19 cellular contexts compared by ENCODE assay signal in the genomic region with DNA sequence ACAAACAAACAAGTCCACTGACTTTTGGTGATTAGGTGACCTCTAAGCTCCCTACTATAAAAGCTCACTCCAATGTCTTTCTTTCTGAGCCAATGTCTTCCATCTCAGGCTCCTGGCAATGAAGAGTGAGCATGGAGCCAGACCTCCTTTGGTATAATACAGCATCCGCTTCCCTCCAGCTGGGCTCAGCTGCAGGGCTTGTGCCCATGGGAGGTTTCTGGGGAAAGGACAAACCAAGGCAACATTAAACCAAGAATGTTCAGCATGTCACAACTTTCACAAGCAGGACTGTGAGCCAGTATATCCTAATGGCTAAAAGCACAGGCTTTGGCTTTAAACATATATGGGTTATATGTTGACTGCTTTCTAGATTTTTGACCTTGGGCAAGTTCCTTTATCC. TPM values are rescaled to one million over a fixed set of nuclear protein-coding genes. Genes with fewer than 3 reads are reported as not detected.
DNase-seq lines count a peak whose midpoint lies in the region; ATAC-seq, FAIRE-seq and TF ChIP-seq lines count a peak whose summit lies in the region.
"Had no signal": no experiment of that assay in that cellular context is flagged by ENCODE, and none has a peak within 500 bp of the region (broad histone marks: within the 10 kb centered on the region; RNA-seq: fewer than 3 reads in every experiment).

No MANE protein-coding gene starts in this region.

- H3K4me1 ChIP-seq in K562 (replicated peaks in 1 of 2; ENCODE audit: control insufficient read depth in 2 of 2, insufficient read depth in 2 of 2, low read length in 2 of 2) = no peaks in the 10 kb centered on the region; a peak in 1 of 5 replicates
- H3K4me1 ChIP-seq in left ventricle myocardium inferior = no peaks in the 10 kb centered on the region
- H3K4me1 ChIP-seq in gastrocnemius medialis = no peaks in the 10 kb centered on the region
- H3K4me1 ChIP-seq in GM23338 (ENCODE audit: insufficient read depth) = peaks cover 11% of the 10 kb centered on the region
- H3K4me1 ChIP-seq in endodermal cell (ENCODE audit: control insufficient read depth, insufficient read depth, low read length) = peaks cover 5% of the 10 kb centered on the region

- CTCF ChIA-PET in K562 (lab: Yijun Ruan, JAX; ENCODE audit: low intra/inter-chr PET ratio) = no interaction called here

- FAIRE-seq in K562 (lab: Jason Lieb, UNC) = no peak

- no peaks in the 10 kb centered on the region for H3K36me3 Mint-ChIP-seq in activated naive CD8-positive, alpha-beta T cell treated with anti-CD3 and anti-CD28 coated beads for 36 hours
- H3K36me3 Mint-ChIP-seq in GM23338 (ENCODE audit: low read depth) = no peaks in the 10 kb centered on the region
- no peaks in the 10 kb centered on the region for H3K36me3 Mint-ChIP-seq in endodermal cell (ENCODE audit: low read depth)
- H3K36me3 Mint-ChIP-seq: CD4-positive, CD25-positive, alpha-beta regulatory T cell had no signal

- 0 out of 2 replicates have a peak overlapping the region, but pooled peaks have one; percentile 11 for H2AFZ ChIP-seq in K562 (ENCODE audit: low read depth, low read length)
- no peak overlapping the region for H2AFZ ChIP-seq in GM23338

- no peak overlapping the region for H3K27ac Mint-ChIP-seq in activated naive CD8-positive, alpha-beta T cell treated with anti-CD3 and anti-CD28 coated beads for 36 hours
- no peak overlapping the region for H3K27ac Mint-ChIP-seq in GM23338
- H3K27ac Mint-ChIP-seq in endodermal cell = no peak overlapping the region
- H3K27ac Mint-ChIP-seq: CD4-positive, CD25-positive, alpha-beta regulatory T cell had no signal

- H3F3A ChIP-seq in GM23338 (replicated peaks; ENCODE audit: low read depth) = no peaks in the 10 kb centered on the region

- TF ChIP-seq CTCF in K562 (IDR thresholded peaks at IDR 0.05 in 2 of 3, conservative IDR thresholded peaks at IDR 0.05 in 1 of 3; ENCODE audit: insufficient read depth in 2 of 3, low read depth in 1 of 3, low read length in 3 of 3) (no peak), left ventricle myocardium inferior (IDR thresholded peaks at IDR 0.05; ENCODE audit: borderline replicate concordance) (no peak), gastrocnemius medialis (IDR thresholded peaks at IDR 0.05 in 4 of 5, conservative IDR thresholded peaks at IDR 0.05 in 1 of 5) (no peak), GM23338 (conservative IDR thresholded peaks at IDR 0.05; ENCODE audit: low read depth in 2 of 2) (no peak), endodermal cell (conservative IDR thresholded peaks at IDR 0.05) (no peak)

- BruUV-seq in K562 (replicated peaks; lab: Mats Ljungman, UMichigan) = no TSS peak

- H3K36me3 ChIP-seq in MG63 (peaks cover 3% of the 10 kb centered on the region), K562 (ENCODE audit: control insufficient read depth, insufficient read depth, low read length) (no peaks in the 10 kb centered on the region), left ventricle myocardium inferior (no peaks in the 10 kb centered on the region), gastrocnemius medialis (no peaks in the 10 kb centered on the region), GM23338 (ENCODE audit: insufficient read depth) (no peaks in the 10 kb centered on the region), endodermal cell (ENCODE audit: control insufficient read depth, insufficient read depth, low read length) (no peaks in the 10 kb centered on the region)
- H3K36me3 ChIP-seq: HAP-1 had no signal

- no peaks in the 10 kb centered on the region for H4K20me1 ChIP-seq in K562 (replicated peaks; ENCODE audit: control insufficient read depth, insufficient read depth, low read length)
- no peaks in the 10 kb centered on the region for H4K20me1 ChIP-seq in GM23338 (replicated peaks; ENCODE audit: insufficient read depth)

- H3K9me3 ChIP-seq in MG63 (no peaks in the 10 kb centered on the region), K562 (replicated peaks; ENCODE audit: control insufficient read depth, insufficient read depth, low read depth, low read length) (no peaks in the 10 kb centered on the region), left ventricle myocardium inferior (replicated peaks) (no peaks in the 10 kb centered on the region), gastrocnemius medialis (no peaks in the 10 kb centered on the region), endodermal cell (ENCODE audit: control insufficient read depth, low read length) (no peaks in the 10 kb centered on the region)
- H3K9me3 ChIP-seq: HAP-1 had no signal

- no peaks in the 10 kb centered on the region for H3K4me1 Mint-ChIP-seq in activated naive CD8-positive, alpha-beta T cell treated with anti-CD3 and anti-CD28 coated beads for 36 hours
- H3K4me1 Mint-ChIP-seq in GM23338 = peaks cover 17% of the 10 kb centered on the region
- H3K4me1 Mint-ChIP-seq in endodermal cell = peaks cover 19% of the 10 kb centered on the region
- H3K4me1 Mint-ChIP-seq: CD4-positive, CD25-positive, alpha-beta regulatory T cell had no signal

- H3K9me3 Mint-ChIP-seq in activated naive CD8-positive, alpha-beta T cell treated with anti-CD3 and anti-CD28 coated beads for 36 hours = no peaks in the 10 kb centered on the region
- H3K9me3 Mint-ChIP-seq in GM23338 (no peaks in the 10 kb centered on the region), endodermal cell (no peaks in the 10 kb centered on the region)
- H3K9me3 Mint-ChIP-seq: CD4-positive, CD25-positive, alpha-beta regulatory T cell had no signal

- H3K4me2 ChIP-seq in K562 (ENCODE audit: insufficient read depth, low read length) (no peak overlapping the region), GM23338 (no peak overlapping the region)

- no peaks in the 10 kb centered on the region; the same call in 1 of the 2 replicates for H3K9me2 ChIP-seq in GM23338 (ENCODE audit: insufficient read depth)

- no peak for TF ChIP-seq EP300 in K562 (IDR thresholded peaks at IDR 0.05; ENCODE audit: low read length)

- TF ChIP-seq RAD21 in K562 (CRISPR knock-in tag; conservative IDR thresholded peaks at IDR 0.05 in 1 of 2, IDR thresholded peaks at IDR 0.05 in 1 of 2) = no peak

- 75% methylated on average over 1 of the region's 1 CpG for WGBS in K562 (ENCODE audit: insufficient coverage, low coverage, missing lambda C conversion rate)
- 93% methylated on average over 1 of the region's 1 CpG; no CpG with 5 or more reads in 1 of the 2 experiments for WGBS in endodermal cell (ENCODE audit: insufficient coverage in 1 of 2, insufficient read length in 1 of 2), 2 experiments

- in situ Hi-C loops in K562 (cut with MboI) = no loop called here
- in situ Hi-C loops in gastrocnemius medialis (cut with MboI; ENCODE audit: low sequenced_read_pairs in 4 of 4) = no loop called here

- ATAC-seq in K562 = no peak
- peak; percentile 58 to 80 for ATAC-seq in gastrocnemius medialis
- ATAC-seq in GM23338 = no peak

- H3K4me3 ChIP-seq in MG63 = no peak overlapping the region
- no peak overlapping the region for H3K4me3 ChIP-seq in K562
- no peak overlapping the region for H3K4me3 ChIP-seq in left ventricle myocardium inferior
- H3K4me3 ChIP-seq in gastrocnemius medialis = no peak overlapping the region
- H3K4me3 ChIP-seq in GM23338 = no peak overlapping the region
- no peak overlapping the region for H3K4me3 ChIP-seq in endodermal cell (ENCODE audit: low read length)
- H3K4me3 ChIP-seq: HAP-1 had no signal

- H3K9ac ChIP-seq in K562 (ENCODE audit: insufficient read depth in 1 of 2, low read depth in 2 of 2, low read length in 2 of 2) (no peak overlapping the region), endodermal cell (ENCODE audit: extremely low read depth, low read length, poor library complexity, severe bottlenecking) (no peak overlapping the region)

- H3K79me2 ChIP-seq in K562 (ENCODE audit: control insufficient read depth, insufficient read depth, low read length) (no peaks in the 10 kb centered on the region), GM23338 (replicated peaks; ENCODE audit: insufficient read depth) (no peaks in the 10 kb centered on the region)

- no peak for TF ChIP-seq POLR2A in K562 (conservative IDR thresholded peaks at IDR 0.05)
- no peak for TF ChIP-seq POLR2A in gastrocnemius medialis (IDR thresholded peaks at IDR 0.05)

- peaks cover 8% of the 10 kb centered on the region for H3K27me3 Mint-ChIP-seq in activated naive CD8-positive, alpha-beta T cell treated with anti-CD3 and anti-CD28 coated beads for 36 hours
- H3K27me3 Mint-ChIP-seq in GM23338 (ENCODE audit: insufficient read depth, low read depth, poor library complexity) (no peaks in the 10 kb centered on the region), endodermal cell (ENCODE audit: insufficient read depth) (peaks cover 5% of the 10 kb centered on the region)

- DNase-seq in MG63 (peak; percentile 39), K562 (ENCODE audit: extremely low read depth in 1 of 4, low spot score in 3 of 4) (no peak), left ventricle myocardium inferior (peak; percentile 73), gastrocnemius medialis (peak in 1 of 2 donors; percentile 53), GM23338 (ENCODE audit: low spot score) (no peak), endodermal cell (no peak)
- DNase-seq in activated naive CD8-positive, alpha-beta T cell treated with anti-CD3 and anti-CD28 coated beads for 36 hours = no peak
- DNase-seq: CD4-positive, CD25-positive, alpha-beta regulatory T cell; DMS 273 treated with DMSO at 0.1 percent for 48 hours; DMS79 treated with DMSO at 0.1 percent for 48 hours; KBM-7; NCI-H1092 treated with DMSO at 0.1 percent for 48 hours; NCI-H2029 treated with DMSO at 0.1 percent for 48 hours; NCI-H2171 treated with DMSO at 0.1 percent for 48 hours; NCI-H524 treated with DMSO at 0.1 percent for 48 hours; NCI-H82; SHP77 had no signal

- intact Hi-C loops in K562 (cut with micrococcal nuclease) = no loop called here
- intact Hi-C loops in left ventricle myocardium inferior (cut with micrococcal nuclease) = no loop called here
- intact Hi-C loops in gastrocnemius medialis (cut with DNase I; ENCODE audit: low total_unique reads) = no loop called here

- POLR2A ChIA-PET in K562 (lab: Yijun Ruan, JAX) = interaction anchor here (0.9 to 1.5 kb wide), 3 partner anchors 10 to 20 kb away, joined by 3 to 4 read pairs (median 3); no protein-coding TSS in a partner anchor

- H3K27me3 ChIP-seq in MG63 (no peaks in the 10 kb centered on the region), K562 (ENCODE audit: control insufficient read depth in 2 of 2, insufficient read depth in 2 of 2, low read length in 2 of 2) (no peaks in the 10 kb centered on the region), left ventricle myocardium inferior (ENCODE audit: low read depth) (no peaks in the 10 kb centered on the region), gastrocnemius medialis (no peaks in the 10 kb centered on the region), GM23338 (ENCODE audit: insufficient read depth) (no peaks in the 10 kb centered on the region), endodermal cell (ENCODE audit: control insufficient read depth, insufficient read depth, low read length, poor library complexity, severe bottlenecking) (no peaks in the 10 kb centered on the region)

- no peaks in the 10 kb centered on the region for H3K9me1 ChIP-seq in K562 (ENCODE audit: control insufficient read depth, insufficient read depth, low read length)

- no peak overlapping the region for H3K27ac ChIP-seq in K562 (ENCODE audit: extremely low read depth, low read depth, low read length)
- H3K27ac ChIP-seq in left ventricle myocardium inferior (replicated peaks) = peak overlapping the region; percentile 41
- H3K27ac ChIP-seq in gastrocnemius medialis = no peak overlapping the region
- H3K27ac ChIP-seq in GM23338 (ENCODE audit: low read depth) = no peak overlapping the region
- no peak overlapping the region for H3K27ac ChIP-seq in endodermal cell (ENCODE audit: low read depth, low read length)

- no peak overlapping the region for H3K4me3 Mint-ChIP-seq in activated naive CD8-positive, alpha-beta T cell treated with anti-CD3 and anti-CD28 coated beads for 36 hours
- H3K4me3 Mint-ChIP-seq in GM23338 (no peak overlapping the region), endodermal cell (no peak overlapping the region)
- H3K4me3 Mint-ChIP-seq: CD4-positive, CD25-positive, alpha-beta regulatory T cell had no signal

RNA-seq across cellular contexts. Expression of a gene that starts 58.8 kb away (rescaled TPM):
- total RNA-seq in MG63 (2014; rRNA removed; shearing (Covaris generic); ENCODE audit: low replicate concordance) = 1.2 and 6.0 TPM in 2 replicates
- total RNA-seq in K562 (2011; cell fraction: chromatin; rRNA removed; ENCODE audit: low replicate concordance) = not detected in 2 replicates
- not detected in 2 replicates for total RNA-seq in K562 (2011; cell fraction: nucleolus; rRNA removed)
- total RNA-seq in K562 (2011; cell fraction: nucleoplasm; rRNA removed) = not detected in 2 replicates
- total RNA-seq in K562 (2014; rRNA removed) (0.20 and 0.54 TPM in 2 replicates), K562 (2014; rRNA removed; fragmentation: Illumina TruSeq; extraction: Trizol) (0.41 and 0.47 TPM in 2 replicates), K562 (2015; rRNA removed; fragmentation: Illumina TruSeq; extraction: Trizol) (0.34 and 0.40 TPM in 2 replicates), K562 (2021) (0.38 and 0.76 TPM in 2 replicates), left ventricle myocardium inferior (1.6 TPM), gastrocnemius medialis (under 1 TPM in 2 of 4 donors, not detected in 2; 0.09 to 0.85 TPM), endodermal cell (under 1 TPM in 1 of 2 donors, not detected in 1; 0.22 TPM)
- polyA plus RNA-seq in K562 (2011; rRNA removed) (0.03 and 0.04 TPM in 2 replicates), K562 (2014; fragmentation: Illumina TruSeq; extraction: Trizol) (0.24 TPM in 1 of 2 replicates, not detected in the other), K562 (2014; fragmentation: Nextera tagmentation; extraction: Ambion mirVana) (under 1 TPM; 0.24 to 0.37 TPM), K562 (2014; rRNA removed) (0.04 TPM in 1 of 2 replicates, not detected in the other), GM23338 (2016; fragmentation: Nextera tagmentation; extraction: Ambion mirVana) (not detected in 2 replicates)
- polyA plus RNA-seq in K562 (2011; cell fraction: cytosol; rRNA removed) = 0.13 TPM in 1 of 2 replicates, not detected in the other
- not detected in 2 replicates for polyA plus RNA-seq in K562 (2011; cell fraction: nucleus; rRNA removed)
- 0.17 and 0.37 TPM in 2 replicates for polyA plus RNA-seq in K562 (2012)
- polyA minus RNA-seq in K562 (2011; rRNA and poly(A)+ RNA removed) = 0.11 and 0.36 TPM in 2 replicates
- polyA minus RNA-seq in K562 (2011; cell fraction: cytosol; rRNA and poly(A)+ RNA removed) = not detected in 2 replicates
- not detected in 2 replicates for polyA minus RNA-seq in K562 (2011; cell fraction: nucleus; rRNA and poly(A)+ RNA removed)
- total RNA-seq in activated naive CD8-positive, alpha-beta T cell treated with anti-CD3 and anti-CD28 coated beads for 36 hours = not detected
- total RNA-seq in GM23338 (2014; rRNA removed; shearing (Covaris generic)) = not detected in 2 replicates
- not detected for polyA plus RNA-seq in endodermal cell (2013, experiment 1 of 2)
- polyA plus RNA-seq in endodermal cell (2013, experiment 2 of 2) = not detected
- total RNA-seq: CD4-positive, CD25-positive, alpha-beta regulatory T cell had no signal
- polyA plus RNA-seq: BJ; CD4-positive, CD25-positive, alpha-beta regulatory T cell had no signal

Comparison
In these comparisons a context has a peak if more than half of its experiments do, and no peak if none do; other contexts are left out.
1. DNase-seq: peak in MG63 (single experiment) and left ventricle myocardium inferior (single experiment); none in K562 (0 of 4), activated naive CD8-positive, alpha-beta T cell treated with anti-CD3 and anti-CD28 coated beads for 36 hours (single experiment), GM23338 (single experiment) and endodermal cell (single experiment).
2. ATAC-seq: peak in gastrocnemius medialis (2 of 2); none in K562 (single experiment) and GM23338 (single experiment).